Comparison of ENCODE assay signal across 22 cellular contexts in genomic region chr1:36711480-36711879, GRCh38.
"Had no signal": no experiment of that assay in that cellular context is flagged by ENCODE, and none has a peak within 500 bp of the region (broad histone marks: within the 10 kb centered on the region; RNA-seq: fewer than 3 reads in every experiment).

No MANE protein-coding gene starts in this region.

- H3K4me1 ChIP-seq: heart right ventricle, left ventricle myocardium inferior, psoas muscle, right atrium auricular region, upper lobe of left lung had no signal

- DNase-seq: activated CD4-positive, alpha-beta T cell treated with anti-CD3 and anti-CD28 coated beads for 4 hours; activated CD4-positive, alpha-beta T cell treated with anti-CD3 and anti-CD28 coated beads, Interleukin-2, amount 50 U/mL, for 48 hours; activated CD4-positive, CD25-positive, alpha-beta regulatory T cell; activated CD8-positive, alpha-beta memory T cell treated with anti-CD3 and anti-CD28 coated beads, Interleukin-2, amount 50 U/mL, for 48 hours; activated naive CD4-positive, alpha-beta T cell treated with anti-CD3 and anti-CD28 coated beads for 36 hours; activated naive CD8-positive, alpha-beta T cell treated with anti-CD3 and anti-CD28 coated beads, Interleukin-2, amount 10 ng/mL, durations not matched to agents 7 days and 5 days; activated T-cell treated with anti-CD3 and anti-CD28 coated beads, Interleukin-2, amount 50 U/mL, for 4 hours; amniotic stem cell; cerebellar nuclear complex; erythroblast; foreskin fibroblast; heart right ventricle; left ventricle myocardium inferior; naive thymus-derived CD8-positive, alpha-beta T cell; ovary; psoas muscle; stimulated activated CD4-positive, alpha-beta T cell treated with anti-CD3 and anti-CD28 coated beads, Interleukin-4, amount 100 ng/mL, for 4 hours; stimulated activated naive CD8-positive, alpha-beta T cell treated with anti-CD3 and anti-CD28 coated beads, Interleukin-15, Interleukin-2, amounts not matched to agents 100 U/mL and 50 U/mL, for 24 hours; T-helper 9 cell; upper lobe of left lung had no signal

- ATAC-seq: activated T-cell treated with anti-CD3 and anti-CD28 coated beads, Interleukin-2, amount 50 U/mL, for 4 hours; heart right ventricle; naive thymus-derived CD8-positive, alpha-beta T cell; psoas muscle; stimulated activated naive CD8-positive, alpha-beta T cell treated with anti-CD3 and anti-CD28 coated beads, Interleukin-15, Interleukin-2, amounts not matched to agents 100 U/mL and 50 U/mL, for 24 hours had no signal

- H3K36me3 ChIP-seq: heart right ventricle, left ventricle myocardium inferior, ovary, right atrium auricular region, upper lobe of left lung had no signal

- H3K9me3 ChIP-seq: heart right ventricle, left ventricle myocardium inferior, ovary, psoas muscle, right atrium auricular region, upper lobe of left lung had no signal

- H3K27ac ChIP-seq: coronary artery, heart right ventricle, left ventricle myocardium inferior, ovary, psoas muscle, right atrium auricular region, upper lobe of left lung had no signal

- H3K4me3 ChIP-seq: coronary artery, heart right ventricle, left ventricle myocardium inferior, ovary, psoas muscle, right atrium auricular region, upper lobe of left lung had no signal

- H3K27me3 ChIP-seq: ovary, right atrium auricular region, upper lobe of left lung had no signal
